8 cellular contexts compared by ENCODE assay signal in the genomic region with DNA sequence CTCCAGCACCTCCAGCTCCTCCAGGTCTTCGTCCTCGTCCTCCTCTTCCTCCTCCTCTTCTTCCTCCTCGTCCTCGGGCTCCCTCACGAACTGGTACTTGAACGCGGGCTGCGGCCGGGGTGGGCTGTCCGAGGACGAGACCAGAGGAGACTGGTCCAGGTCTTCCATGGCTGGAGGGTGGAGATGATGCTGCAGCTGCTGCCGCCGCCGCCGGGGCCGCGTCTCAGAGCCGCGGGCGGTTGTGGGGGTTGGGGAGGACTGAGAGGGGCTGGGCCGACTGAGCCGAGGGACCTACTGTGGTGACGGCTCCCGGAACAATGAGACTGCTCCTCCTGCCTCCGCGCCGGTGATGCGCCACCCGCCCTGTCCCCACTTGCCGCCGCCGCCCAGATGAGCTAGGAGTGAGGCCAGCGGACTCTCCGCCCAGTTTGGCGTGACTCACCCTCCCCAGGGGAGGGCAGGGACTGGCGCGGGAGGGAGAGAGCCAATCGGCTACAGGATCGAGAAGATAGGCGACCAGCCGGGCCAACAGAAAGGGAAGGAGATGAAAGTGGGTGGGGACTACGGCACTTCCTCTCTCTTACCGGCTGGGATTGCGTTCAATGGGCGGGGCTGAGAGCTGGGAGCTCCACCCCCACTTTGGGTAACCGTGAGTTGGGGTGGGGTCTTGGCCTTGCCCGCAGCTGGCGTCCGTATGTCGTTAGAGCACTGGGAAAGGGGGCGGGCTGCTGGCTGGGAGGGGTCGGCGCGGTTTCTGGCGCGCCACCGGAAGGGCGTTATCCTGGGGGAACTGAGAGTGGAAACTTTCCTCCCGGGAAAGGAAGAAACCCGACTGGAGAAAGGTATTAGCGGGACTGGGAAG. TPM values are rescaled to one million over a fixed set of nuclear protein-coding genes. Genes with fewer than 3 reads are reported as not detected.
DNase-seq lines count a peak whose midpoint lies in the region; ATAC-seq, FAIRE-seq and TF ChIP-seq lines count a peak whose summit lies in the region.

A gene with protein sequence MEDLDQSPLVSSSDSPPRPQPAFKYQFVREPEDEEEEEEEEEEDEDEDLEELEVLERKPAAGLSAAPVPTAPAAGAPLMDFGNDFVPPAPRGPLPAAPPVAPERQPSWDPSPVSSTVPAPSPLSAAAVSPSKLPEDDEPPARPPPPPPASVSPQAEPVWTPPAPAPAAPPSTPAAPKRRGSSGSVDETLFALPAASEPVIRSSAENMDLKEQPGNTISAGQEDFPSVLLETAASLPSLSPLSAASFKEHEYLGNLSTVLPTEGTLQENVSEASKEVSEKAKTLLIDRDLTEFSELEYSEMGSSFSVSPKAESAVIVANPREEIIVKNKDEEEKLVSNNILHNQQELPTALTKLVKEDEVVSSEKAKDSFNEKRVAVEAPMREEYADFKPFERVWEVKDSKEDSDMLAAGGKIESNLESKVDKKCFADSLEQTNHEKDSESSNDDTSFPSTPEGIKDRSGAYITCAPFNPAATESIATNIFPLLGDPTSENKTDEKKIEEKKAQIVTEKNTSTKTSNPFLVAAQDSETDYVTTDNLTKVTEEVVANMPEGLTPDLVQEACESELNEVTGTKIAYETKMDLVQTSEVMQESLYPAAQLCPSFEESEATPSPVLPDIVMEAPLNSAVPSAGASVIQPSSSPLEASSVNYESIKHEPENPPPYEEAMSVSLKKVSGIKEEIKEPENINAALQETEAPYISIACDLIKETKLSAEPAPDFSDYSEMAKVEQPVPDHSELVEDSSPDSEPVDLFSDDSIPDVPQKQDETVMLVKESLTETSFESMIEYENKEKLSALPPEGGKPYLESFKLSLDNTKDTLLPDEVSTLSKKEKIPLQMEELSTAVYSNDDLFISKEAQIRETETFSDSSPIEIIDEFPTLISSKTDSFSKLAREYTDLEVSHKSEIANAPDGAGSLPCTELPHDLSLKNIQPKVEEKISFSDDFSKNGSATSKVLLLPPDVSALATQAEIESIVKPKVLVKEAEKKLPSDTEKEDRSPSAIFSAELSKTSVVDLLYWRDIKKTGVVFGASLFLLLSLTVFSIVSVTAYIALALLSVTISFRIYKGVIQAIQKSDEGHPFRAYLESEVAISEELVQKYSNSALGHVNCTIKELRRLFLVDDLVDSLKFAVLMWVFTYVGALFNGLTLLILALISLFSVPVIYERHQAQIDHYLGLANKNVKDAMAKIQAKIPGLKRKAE (minus strand): TSS at position 319 of the 862 bp plus-strand sequence. CDS start 151 bp downstream, at position 168.

- peak within 1 kb of the TSS; percentile 96 for H3K27ac ChIP-seq in KOPT-K1 (ENCODE audit: low read depth, low read length, poor library complexity, severe bottlenecking)
- H3K27ac ChIP-seq in esophagus muscularis mucosa (replicated peaks in 1 of 4), result peak within 1 kb of the TSS; percentile 96 to 100 (median 100)
- H3K27ac ChIP-seq in muscle layer of duodenum (ENCODE audit: low read length), result peak within 1 kb of the TSS; percentile 99

- H3K27me3 ChIP-seq in esophagus muscularis mucosa (no peaks in the 10 kb centered on the region), muscle layer of duodenum (ENCODE audit: low read depth, low read length) (no peaks in the 10 kb centered on the region)

- intact Hi-C loops in esophagus muscularis mucosa (cut with DNase I), result loop anchor here (2.0 to 5.0 kb wide), 2 partner anchors 47 to 112 kb away; no protein-coding TSS in a partner anchor

- DNase-seq in DMS79 treated with DMSO at 0.1 percent for 48 hours (lab: John Stamatoyannopoulos, UW), result peak; percentile 99
- DNase-seq in RCC 7860 (ENCODE audit: low spot score), result peak; percentile 99
- DNase-seq in activated T-cell treated with anti-CD3 and anti-CD28 coated beads, Interleukin-2, amount 50 U/mL, for 72 hours, result peak; percentile 99 to 100
- peak; percentile 100 for DNase-seq in esophagus muscularis mucosa (ENCODE audit: extremely low spot score)
- DNase-seq in stimulated activated CD8-positive, alpha-beta memory T cell treated with anti-CD3 and anti-CD28 coated beads, Interleukin-7, amount 100 ng/mL, for 4 hours (ENCODE audit: low read depth in 2 of 2), result peak; percentile 99

- TF ChIP-seq CTCF in esophagus muscularis mucosa (IDR thresholded peaks at IDR 0.05), result peak in 1 of 3 experiments; percentile 34

- H3K36me3 ChIP-seq in KOPT-K1 (ENCODE audit: insufficient read depth, low read length), result peaks cover 8% of the 10 kb centered on the region; the same call in 1 of the 2 replicates
- H3K36me3 ChIP-seq in esophagus muscularis mucosa, result no peaks in the 10 kb centered on the region
- H3K36me3 ChIP-seq in muscle layer of duodenum (ENCODE audit: control insufficient read depth in 1 of 2, insufficient read depth in 2 of 2, low read length in 2 of 2), result peaks cover 0 to 17% of the 10 kb centered on the region in 2 donors

- peaks cover 72% of the 10 kb centered on the region for H3K4me1 Mint-ChIP-seq in activated T-cell treated with anti-CD3 and anti-CD28 coated beads, Interleukin-2, amount 50 U/mL, for 72 hours (ENCODE audit: low read depth)

- TF ChIP-seq EP300 in esophagus muscularis mucosa (IDR thresholded peaks at IDR 0.05), result no peak

- peak within 1 kb of the TSS; percentile 98 to 100 for H3K4me3 Mint-ChIP-seq in activated T-cell treated with anti-CD3 and anti-CD28 coated beads, Interleukin-2, amount 50 U/mL, for 72 hours

- under 1% methylated on average over 27 of the region's 61 CpGs for WGBS in esophagus muscularis mucosa

- ATAC-seq in GM21786 (IDR thresholded peaks at IDR 0.05; ENCODE audit: unreplicated experiment), result peak; percentile 80
- ATAC-seq in activated T-cell treated with anti-CD3 and anti-CD28 coated beads, Interleukin-2, amount 50 U/mL, for 72 hours (replicated peaks in 1 of 2), result peak; percentile 87

- H3K4me1 ChIP-seq in esophagus muscularis mucosa (peaks cover 10 to 47% (median 41%) of the 10 kb centered on the region in 4 donors), muscle layer of duodenum (ENCODE audit: control insufficient read depth in 1 of 2, insufficient read depth in 2 of 2, low read length in 2 of 2) (peaks cover 8 to 30% of the 10 kb centered on the region in 2 donors)

- H3K27me3 Mint-ChIP-seq in activated T-cell treated with anti-CD3 and anti-CD28 coated beads, Interleukin-2, amount 50 U/mL, for 72 hours (ENCODE audit: low read depth), result no peaks in the 10 kb centered on the region

- H3K4me3 ChIP-seq in esophagus muscularis mucosa, result peak within 1 kb of the TSS; percentile 85 to 100 (median 98)
- peak within 1 kb of the TSS; percentile 76 to 94 for H3K4me3 ChIP-seq in muscle layer of duodenum (ENCODE audit: low read depth in 1 of 2, low read length in 2 of 2)

- H3K9me3 ChIP-seq in KOPT-K1 (ENCODE audit: insufficient read depth, low read length, poor library complexity, severe bottlenecking) (no peaks in the 10 kb centered on the region), esophagus muscularis mucosa (no peaks in the 10 kb centered on the region), muscle layer of duodenum (ENCODE audit: control insufficient read depth in 1 of 2, low read length in 2 of 2) (no peaks in the 10 kb centered on the region)

- peak; percentile 96 for TF ChIP-seq POLR2A in esophagus muscularis mucosa (IDR thresholded peaks at IDR 0.05; ENCODE audit: low read depth)

- H3K36me3 Mint-ChIP-seq in activated T-cell treated with anti-CD3 and anti-CD28 coated beads, Interleukin-2, amount 50 U/mL, for 72 hours (ENCODE audit: insufficient read depth in 2 of 2), result peaks cover 4 to 5% of the 10 kb centered on the region in 2 donors

- FAIRE-seq in RCC 7860 (lab: Jason Lieb, UNC), result no peak

- peak within 1 kb of the TSS; percentile 99 for H3K27ac Mint-ChIP-seq in activated T-cell treated with anti-CD3 and anti-CD28 coated beads, Interleukin-2, amount 50 U/mL, for 72 hours

- H3K9me3 Mint-ChIP-seq in activated T-cell treated with anti-CD3 and anti-CD28 coated beads, Interleukin-2, amount 50 U/mL, for 72 hours, result no peaks in the 10 kb centered on the region

RNA-seq across cellular contexts. Expression of the gene that starts here (rescaled TPM):
- total RNA-seq in activated T-cell treated with anti-CD3 and anti-CD28 coated beads, Interleukin-2, amount 50 U/mL, for 72 hours, result 10 to 100 TPM; 78.8 to 83.3 TPM
- total RNA-seq in esophagus muscularis mucosa, result 100 to 1,000 TPM; 214 to 272 (median 251) TPM

Comparison
In these comparisons a context has a peak if more than half of its experiments do, and no peak if none do; other contexts are left out.
1. Peak in every context shown above with its lines: DNase-seq, ATAC-seq, H3K4me3 ChIP-seq and H3K27ac ChIP-seq.